1 cellular context compared by ENCODE assay signal in genomic region chr9:133372144-133372543, GRCh38.
A peak's percentile ranks its signal among the peaks of the same experiment; 100 is the strongest.
TF ChIP-seq lines count a peak whose summit lies in the region.

No MANE protein-coding gene starts in this region.

TF ChIP-seq in K562, 482 proteins besides CTCF, POLR2A, EP300 and RAD21:
- TF ChIP-seq GTF2F1 (IDR thresholded peaks at IDR 0.05; ENCODE audit: low read depth, low read length): no peak
- 0 out of 2 replicates have a peak, but pooled peaks have one; percentile 33 for TF ChIP-seq RERE (CRISPR knock-in tag; IDR thresholded peaks at IDR 0.05; ENCODE audit: borderline replicate concordance)
- TF ChIP-seq GABPB1 (CRISPR knock-in tag; IDR thresholded peaks at IDR 0.05): peak; percentile 21; the same call in 1 of the 2 replicates
- 0 out of 2 replicates have a peak, but pooled peaks have one; percentile 11 for TF ChIP-seq ZBTB1 (CRISPR knock-in tag; IDR thresholded peaks at IDR 0.05; ENCODE audit: borderline replicate concordance, low read depth)
